In genomic region chr22:42641801-42642413, GRCh38 we compare ENCODE assay signal across 1 cellular context.
TF ChIP-seq lines count a peak whose summit lies in the region.

No MANE protein-coding gene starts in this region.

TF ChIP-seq in HepG2, 621 proteins besides CTCF, POLR2A, EP300 and RAD21 (continued from another document and continues in another):
- TF ChIP-seq AHDC1 (CRISPR knock-in tag; IDR thresholded peaks at IDR 0.05; ENCODE audit: borderline replicate concordance): peak; percentile 74; the same call in 1 of the 2 replicates
- TF ChIP-seq RARA (CRISPR knock-in tag; IDR thresholded peaks at IDR 0.05): peak; percentile 93
- TF ChIP-seq ZBED4 (CRISPR knock-in tag; IDR thresholded peaks at IDR 0.05; ENCODE audit: borderline replicate concordance): peak; percentile 49; the same call in 1 of the 2 replicates
- TF ChIP-seq ZNF362 (CRISPR knock-in tag; IDR thresholded peaks at IDR 0.05; ENCODE audit: borderline replicate concordance): peak; percentile 97
- TF ChIP-seq HOMEZ (CRISPR knock-in tag; IDR thresholded peaks at IDR 0.05; ENCODE audit: low read depth): 0 out of 2 replicates have a peak, but pooled peaks have one; percentile 18
- TF ChIP-seq TBX2 (CRISPR knock-in tag; IDR thresholded peaks at IDR 0.05; ENCODE audit: borderline replicate concordance): peak; percentile 54; the same call in 1 of the 2 replicates
- peak; percentile 53; the same call in 1 of the 2 replicates for TF ChIP-seq GFI1 (CRISPR knock-in tag; IDR thresholded peaks at IDR 0.05; ENCODE audit: borderline replicate concordance)
- TF ChIP-seq ZBTB42 (CRISPR knock-in tag; IDR thresholded peaks at IDR 0.05): 0 out of 2 replicates have a peak, but pooled peaks have one; percentile 27
- TF ChIP-seq HDAC1 (CRISPR knock-in tag; IDR thresholded peaks at IDR 0.05): peak; percentile 49; the same call in 1 of the 2 replicates
- peak; percentile 70; the same call in 1 of the 2 replicates for TF ChIP-seq ZNF788 (CRISPR knock-in tag; IDR thresholded peaks at IDR 0.05; ENCODE audit: borderline replicate concordance)
- TF ChIP-seq AHR (CRISPR knock-in tag; IDR thresholded peaks at IDR 0.05): no peak
- TF ChIP-seq ZNF260 (CRISPR knock-in tag; IDR thresholded peaks at IDR 0.05; ENCODE audit: borderline replicate concordance, low read depth): no peak
- TF ChIP-seq RCOR2 (CRISPR knock-in tag; IDR thresholded peaks at IDR 0.05): peak; percentile 38
- peak; percentile 43; the same call in 1 of the 2 replicates for TF ChIP-seq HNF4G (IDR thresholded peaks at IDR 0.05; ENCODE audit: borderline replicate concordance, low read depth, low read length)
- 0 out of 2 replicates have a peak, but pooled peaks have one; percentile 19 for TF ChIP-seq HNF4G (CRISPR knock-in tag; IDR thresholded peaks at IDR 0.05; ENCODE audit: borderline replicate concordance, low read depth)
- TF ChIP-seq HDAC2 (CRISPR knock-in tag; IDR thresholded peaks at IDR 0.05): peak; percentile 57; the same call in 1 of the 2 replicates
- TF ChIP-seq SYNCRIP (IDR thresholded peaks at IDR 0.05; ENCODE audit: insufficient read depth, low read depth, low read length): no peak
- TF ChIP-seq FOXA1 (IDR thresholded peaks at IDR 0.05): no peak
- peak; percentile 23; the same call in 1 of the 2 replicates for TF ChIP-seq FOXA1 (CRISPR knock-in tag; IDR thresholded peaks at IDR 0.05)
- no peak for TF ChIP-seq ZNF160 (CRISPR knock-in tag; IDR thresholded peaks at IDR 0.05)
- TF ChIP-seq ESRRA (CRISPR knock-in tag; IDR thresholded peaks at IDR 0.05; ENCODE audit: low read depth): 0 out of 2 replicates have a peak, but pooled peaks have one; percentile 75
- TF ChIP-seq RERE (CRISPR knock-in tag; IDR thresholded peaks at IDR 0.05; ENCODE audit: low read depth): no peak; the same call in 1 of the 2 replicates
- peak; percentile 73; the same call in 1 of the 2 replicates for TF ChIP-seq PHF21A (CRISPR knock-in tag; IDR thresholded peaks at IDR 0.05)
- no peak for TF ChIP-seq ZNF275 (CRISPR knock-in tag; IDR thresholded peaks at IDR 0.05; ENCODE audit: borderline replicate concordance)
- 0 out of 2 replicates have a peak, but pooled peaks have one; percentile 11 for TF ChIP-seq STAG1 (CRISPR knock-in tag; IDR thresholded peaks at IDR 0.05)
- 0 out of 2 replicates have a peak, but pooled peaks have one; percentile 28 for TF ChIP-seq ZFY (CRISPR knock-in tag; IDR thresholded peaks at IDR 0.05)
- TF ChIP-seq MIXL1 (CRISPR knock-in tag; IDR thresholded peaks at IDR 0.05): 0 out of 2 replicates have a peak, but pooled peaks have one; percentile 46
- no peak for TF ChIP-seq NFATC3 (CRISPR knock-in tag; IDR thresholded peaks at IDR 0.05)
- no peak for TF ChIP-seq LCORL (IDR thresholded peaks at IDR 0.05)
- TF ChIP-seq LCORL (CRISPR knock-in tag; IDR thresholded peaks at IDR 0.05): peak; percentile 84
- TF ChIP-seq MXI1 (IDR thresholded peaks at IDR 0.05; ENCODE audit: borderline replicate concordance, low read depth, low read length): peak; percentile 20; the same call in 1 of the 3 replicates
- peak; percentile 27; the same call in 1 of the 2 replicates for TF ChIP-seq POLR2AphosphoS5 (IDR thresholded peaks at IDR 0.05; ENCODE audit: low read depth, low read length)
- TF ChIP-seq NCOR1 (IDR thresholded peaks at IDR 0.05; ENCODE audit: borderline replicate concordance, low read length): peak; percentile 73
- 0 out of 2 replicates have a peak, but pooled peaks have one; percentile 10 for TF ChIP-seq BHLHE40 (IDR thresholded peaks at IDR 0.05; ENCODE audit: low read length)
- TF ChIP-seq PITX1 (CRISPR knock-in tag; IDR thresholded peaks at IDR 0.05): 0 out of 2 replicates have a peak, but pooled peaks have one; percentile 41
- 0 out of 2 replicates have a peak, but pooled peaks have one; percentile 59 for TF ChIP-seq ZNF747 (CRISPR knock-in tag; IDR thresholded peaks at IDR 0.05; ENCODE audit: borderline replicate concordance)
- peak; percentile 86 for TF ChIP-seq ZNF121 (CRISPR knock-in tag; IDR thresholded peaks at IDR 0.05)
